In genomic region chr11:46590740-46591606, GRCh38 we compare ENCODE assay signal across 2 cellular contexts.
TF ChIP-seq lines count a peak whose summit lies in the region.

No MANE protein-coding gene starts in this region.

TF ChIP-seq in HEK293, 187 proteins besides CTCF, POLR2A, EP300 and RAD21:
- TF ChIP-seq TRIM28 (IDR thresholded peaks at IDR 0.05; ENCODE audit: borderline replicate concordance, low read length) (peak; percentile 44; the same call in 1 of the 2 replicates), ZFP3 (tag by site-specific recombination; IDR thresholded peaks at IDR 0.05; ENCODE audit: low read depth) (no peak), WT1 (tag by site-specific recombination; IDR thresholded peaks at IDR 0.05) (peak; percentile 26; the same call in 1 of the 2 replicates), PRDM1 (tag by site-specific recombination; IDR thresholded peaks at IDR 0.05) (0 out of 2 replicates have a peak, but pooled peaks have one; percentile 13), ZBTB17 (tag by site-specific recombination; IDR thresholded peaks at IDR 0.05) (peak; percentile 44; the same call in 1 of the 2 replicates), ZNF600 (tag by site-specific recombination; IDR thresholded peaks at IDR 0.05) (peak; percentile 75), ZNF132 (tag by site-specific recombination; IDR thresholded peaks at IDR 0.05; ENCODE audit: borderline replicate concordance) (no peak), ZXDB (tag by site-specific recombination; IDR thresholded peaks at IDR 0.05) (0 out of 2 replicates have a peak, but pooled peaks have one; percentile 26), ZNF629 (tag by site-specific recombination; IDR thresholded peaks at IDR 0.05) (0 out of 2 replicates have a peak, but pooled peaks have one; percentile 23), HOXD13 (CRISPR knock-in tag; IDR thresholded peaks at IDR 0.05; ENCODE audit: borderline replicate concordance) (no peak), ZNF169 (tag by site-specific recombination; IDR thresholded peaks at IDR 0.05) (no peak), ZNF292 (tag by site-specific recombination; IDR thresholded peaks at IDR 0.05; ENCODE audit: borderline replicate concordance, low read depth) (no peak), ZNF324 (tag by site-specific recombination; IDR thresholded peaks at IDR 0.05) (no peak), ZNF362 (tag by site-specific recombination; IDR thresholded peaks at IDR 0.05) (peak; percentile 35; the same call in 1 of the 2 replicates), ZNF335 (tag by site-specific recombination; conservative IDR thresholded peaks at IDR 0.05) (peak; percentile 28; the same call in 1 of the 2 replicates), PRDM10 (tag by site-specific recombination; IDR thresholded peaks at IDR 0.05) (peak; percentile 76), ZNF366 (tag by site-specific recombination; conservative IDR thresholded peaks at IDR 0.05) (peak; percentile 37; the same call in 1 of the 2 replicates), PRDM6 (tag by site-specific recombination; IDR thresholded peaks at IDR 0.05) (peak; percentile 53)

TF ChIP-seq in GM12891, 5 proteins besides CTCF, POLR2A, EP300 and RAD21:
- TF ChIP-seq SPI1 (IDR thresholded peaks at IDR 0.05; ENCODE audit: low read depth, low read length) (no peak), TAF1 (IDR thresholded peaks at IDR 0.05; ENCODE audit: low read depth, low read length) (no peak), POLR2AphosphoS5 (IDR thresholded peaks at IDR 0.05; ENCODE audit: low read depth, low read length) (no peak), POU2F2 (IDR thresholded peaks at IDR 0.05; ENCODE audit: low read depth, low read length) (no peak), PAX5 (IDR thresholded peaks at IDR 0.05; ENCODE audit: insufficient read depth, low read length, severe bottlenecking) (no peak)
